In genomic region chr16:17850626-17851265, GRCh38 we compare ENCODE assay signal across 1 cellular context.
TF ChIP-seq lines count a peak whose summit lies in the region.

No MANE protein-coding gene starts in this region.

TF ChIP-seq in GM12878, 131 proteins besides CTCF, POLR2A, EP300 and RAD21 (continued from another document):
- no peak for TF ChIP-seq E2F8 (IDR thresholded peaks at IDR 0.05; ENCODE audit: low read depth, partially characterized antibody)
